1 cellular context compared by ENCODE assay signal in the genomic region with DNA sequence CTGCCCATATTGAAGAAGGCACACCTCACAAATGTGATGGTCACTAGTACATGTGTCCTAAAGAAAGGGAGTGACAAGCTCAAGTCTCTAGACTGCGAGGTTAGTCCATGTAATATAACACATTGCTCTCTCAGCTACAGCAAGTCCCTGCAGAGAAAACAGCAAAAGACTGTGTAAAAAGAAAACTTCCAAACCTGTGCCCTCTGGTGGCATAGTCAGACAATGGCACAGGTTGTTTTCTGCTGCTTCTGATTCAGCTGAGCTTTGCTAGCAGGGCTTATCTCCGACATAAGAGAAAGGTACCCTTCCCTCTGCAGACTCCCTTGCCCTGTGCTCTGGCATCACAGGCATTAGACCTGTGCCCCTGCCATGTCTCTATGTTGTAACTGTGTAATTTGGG.
TF ChIP-seq lines count a peak whose summit lies in the region.

No MANE protein-coding gene starts in this region.

TF ChIP-seq in HepG2, 621 proteins besides CTCF, POLR2A, EP300 and RAD21:
- 0 out of 2 replicates have a peak, but pooled peaks have one; percentile 12 for TF ChIP-seq ZNF501 (CRISPR knock-in tag; IDR thresholded peaks at IDR 0.05)
- TF ChIP-seq GTF3A (CRISPR knock-in tag; conservative IDR thresholded peaks at IDR 0.05), result no peak
- TF ChIP-seq ZNF331 (CRISPR knock-in tag; IDR thresholded peaks at IDR 0.05), result 0 out of 2 replicates have a peak, but pooled peaks have one; percentile 33
- TF ChIP-seq SMC3 (IDR thresholded peaks at IDR 0.05; ENCODE audit: low read length), result peak; percentile 65; the same call in 1 of the 2 replicates
- peak; percentile 61; the same call in 1 of the 2 replicates for TF ChIP-seq ZNF629 (CRISPR knock-in tag; conservative IDR thresholded peaks at IDR 0.05)
- 0 out of 2 replicates have a peak, but pooled peaks have one; percentile 15 for TF ChIP-seq SAP130 (CRISPR knock-in tag; IDR thresholded peaks at IDR 0.05; ENCODE audit: low read depth)
- TF ChIP-seq SOX6 (IDR thresholded peaks at IDR 0.05), result no peak
- TF ChIP-seq SOX6 (CRISPR knock-in tag; IDR thresholded peaks at IDR 0.05), result peak; percentile 37; the same call in 1 of the 2 replicates
- TF ChIP-seq, protein P1, sequence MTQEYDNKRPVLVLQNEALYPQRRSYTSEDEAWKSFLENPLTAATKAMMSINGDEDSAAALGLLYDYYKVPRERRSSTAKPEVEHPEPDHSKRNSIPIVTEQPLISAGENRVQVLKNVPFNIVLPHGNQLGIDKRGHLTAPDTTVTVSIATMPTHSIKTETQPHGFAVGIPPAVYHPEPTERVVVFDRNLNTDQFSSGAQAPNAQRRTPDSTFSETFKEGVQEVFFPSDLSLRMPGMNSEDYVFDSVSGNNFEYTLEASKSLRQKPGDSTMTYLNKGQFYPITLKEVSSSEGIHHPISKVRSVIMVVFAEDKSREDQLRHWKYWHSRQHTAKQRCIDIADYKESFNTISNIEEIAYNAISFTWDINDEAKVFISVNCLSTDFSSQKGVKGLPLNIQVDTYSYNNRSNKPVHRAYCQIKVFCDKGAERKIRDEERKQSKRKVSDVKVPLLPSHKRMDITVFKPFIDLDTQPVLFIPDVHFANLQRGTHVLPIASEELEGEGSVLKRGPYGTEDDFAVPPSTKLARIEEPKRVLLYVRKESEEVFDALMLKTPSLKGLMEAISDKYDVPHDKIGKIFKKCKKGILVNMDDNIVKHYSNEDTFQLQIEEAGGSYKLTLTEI (CRISPR knock-in tag; conservative IDR thresholded peaks at IDR 0.05), result no peak
- TF ChIP-seq SOX13 (IDR thresholded peaks at IDR 0.05), result no peak
- TF ChIP-seq SOX13 (CRISPR knock-in tag; conservative IDR thresholded peaks at IDR 0.05 in 1 of 2, IDR thresholded peaks at IDR 0.05 in 1 of 2), result peak in 1 of 2 experiments; percentile 25; a peak in 1 of 4 replicates
- TF ChIP-seq GLI4 (CRISPR knock-in tag; IDR thresholded peaks at IDR 0.05; ENCODE audit: borderline replicate concordance), result no peak
- TF ChIP-seq SMARCE1 (IDR thresholded peaks at IDR 0.05; ENCODE audit: borderline replicate concordance), result no peak
- peak; percentile 44 for TF ChIP-seq STAG1 (CRISPR knock-in tag; IDR thresholded peaks at IDR 0.05)
- TF ChIP-seq, protein P2, sequence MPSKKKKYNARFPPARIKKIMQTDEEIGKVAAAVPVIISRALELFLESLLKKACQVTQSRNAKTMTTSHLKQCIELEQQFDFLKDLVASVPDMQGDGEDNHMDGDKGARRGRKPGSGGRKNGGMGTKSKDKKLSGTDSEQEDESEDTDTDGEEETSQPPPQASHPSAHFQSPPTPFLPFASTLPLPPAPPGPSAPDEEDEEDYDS (CRISPR knock-in tag; IDR thresholded peaks at IDR 0.05), result 0 out of 2 replicates have a peak, but pooled peaks have one; percentile 25
- TF ChIP-seq IRF2 (CRISPR knock-in tag; IDR thresholded peaks at IDR 0.05), result 0 out of 2 replicates have a peak, but pooled peaks have one; percentile 15
- peak; percentile 32; the same call in 1 of the 2 replicates for TF ChIP-seq GATAD2A (CRISPR knock-in tag; IDR thresholded peaks at IDR 0.05)
